In the genomic region with DNA sequence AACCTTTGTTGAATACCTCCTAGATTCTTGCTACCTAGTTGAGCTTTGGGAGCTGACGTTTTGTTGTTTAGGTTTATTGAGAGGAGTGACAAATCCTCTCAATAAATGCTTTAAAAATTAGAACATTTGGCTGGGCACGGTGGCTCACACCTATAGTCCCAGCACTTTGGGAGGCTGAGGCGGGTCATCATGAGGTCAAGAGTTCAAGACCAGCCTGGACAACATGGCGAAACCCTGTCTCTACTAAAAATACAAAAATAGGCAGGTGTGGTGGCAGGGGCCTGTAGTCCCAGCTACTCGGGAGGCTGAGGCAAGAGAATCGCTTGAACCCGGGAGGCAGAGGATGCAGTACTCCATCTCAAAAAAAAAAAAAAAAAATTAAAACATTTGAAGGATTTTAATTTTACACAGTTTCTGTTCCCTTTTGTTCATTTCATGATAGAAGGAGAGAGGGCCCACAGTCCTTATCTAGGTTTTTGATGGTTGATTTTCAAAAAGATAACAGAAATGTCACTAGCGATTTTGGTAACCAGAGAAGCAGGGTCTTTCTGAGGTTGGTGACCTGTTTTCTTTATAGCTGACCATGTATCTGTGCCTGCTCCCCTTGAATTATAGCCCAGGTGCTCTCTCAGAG, we compare ENCODE assay signal across 7 cellular contexts. TPM values are rescaled to one million over a fixed set of nuclear protein-coding genes. Genes with fewer than 3 reads are reported as not detected.
A peak's percentile ranks its signal among the peaks of the same experiment; 100 is the strongest.
DNase-seq lines count a peak whose midpoint lies in the region; ATAC-seq and TF ChIP-seq lines count a peak whose summit lies in the region.

No MANE protein-coding gene starts in this region.

- H3K9me3 ChIP-seq in gastrocnemius medialis, result no peaks in the 10 kb centered on the region

- DNase-seq in GM12865 (ENCODE audit: low read depth) (peak; percentile 22), gastrocnemius medialis (no peak), HuH-7 (ENCODE audit: low spot score) (no peak)
- DNase-seq in activated effector memory CD4-positive, alpha-beta T cell treated with Interleukin-2 at 50 U/mL for 16 hours, result no peak

- peak overlapping the region; percentile 58 to 82 (median 77) for H3K4me3 Mint-ChIP-seq in IgD-negative memory B cell

- H3K27me3 ChIP-seq in gastrocnemius medialis, result no peaks in the 10 kb centered on the region

- no peaks in the 10 kb centered on the region for H3K36me3 ChIP-seq in gastrocnemius medialis

- intact Hi-C loops in gastrocnemius medialis (cut with DNase I; ENCODE audit: low total_unique reads), result no loop called here

- H3K27me3 Mint-ChIP-seq in IgD-negative memory B cell, result no peaks in the 10 kb centered on the region

- TF ChIP-seq POLR2A in gastrocnemius medialis (IDR thresholded peaks at IDR 0.05), result no peak

- peak overlapping the region; percentile 69 for H3K27ac ChIP-seq in cingulate gyrus (ENCODE audit: low read depth, low read length)
- peak overlapping the region; percentile 55 to 81 (median 64) for H3K27ac ChIP-seq in gastrocnemius medialis

- no peaks in the 10 kb centered on the region for H3K9me3 Mint-ChIP-seq in IgD-negative memory B cell

- TF ChIP-seq CTCF in GM12865 (IDR thresholded peaks at IDR 0.05; ENCODE audit: insufficient read depth, low read depth, low read length, missing control alignments), result no peak
- TF ChIP-seq CTCF in gastrocnemius medialis (IDR thresholded peaks at IDR 0.05 in 4 of 5, conservative IDR thresholded peaks at IDR 0.05 in 1 of 5), result no peak

- H3K4me1 ChIP-seq in gastrocnemius medialis, result peaks cover 46 to 74% of the 10 kb centered on the region in 2 donors

- in situ Hi-C loops in gastrocnemius medialis (cut with MboI; ENCODE audit: low sequenced_read_pairs in 4 of 4), result no loop called here

- H3K4me1 Mint-ChIP-seq in IgD-negative memory B cell, result peaks cover 55 to 76% (median 73%) of the 10 kb centered on the region in 3 donors

- no peak for ATAC-seq in gastrocnemius medialis
- ATAC-seq in GM21381 (IDR thresholded peaks at IDR 0.05; ENCODE audit: unreplicated experiment), result no peak

- H3K4me3 ChIP-seq in GM12865 (ENCODE audit: low read depth, low read length), result peak overlapping the region; percentile 35
- H3K4me3 ChIP-seq in gastrocnemius medialis, result no peak overlapping the region

- peak overlapping the region; percentile 76 to 95 (median 89) for H3K27ac Mint-ChIP-seq in IgD-negative memory B cell

- peaks cover 11% of the 10 kb centered on the region for H3K36me3 Mint-ChIP-seq in IgD-negative memory B cell

RNA-seq across cellular contexts. Expression of a gene that starts 44.2 kb away (rescaled TPM):
- 10.6 TPM for polyA plus RNA-seq in IgD-negative memory B cell
- 10 to 100 TPM in 1 of 4 donors, 1 to 10 TPM in 3; 2.9 to 16.0 (median 5.8) TPM for total RNA-seq in gastrocnemius medialis

RNA-seq across cellular contexts. Expression of a gene that starts 47.7 kb away (rescaled TPM):
- 24.4 TPM for polyA plus RNA-seq in IgD-negative memory B cell
- total RNA-seq in gastrocnemius medialis, result 10 to 100 TPM; 22.3 to 51.0 (median 35.0) TPM
